Comparison of ENCODE assay signal across 23 cellular contexts in the genomic region with DNA sequence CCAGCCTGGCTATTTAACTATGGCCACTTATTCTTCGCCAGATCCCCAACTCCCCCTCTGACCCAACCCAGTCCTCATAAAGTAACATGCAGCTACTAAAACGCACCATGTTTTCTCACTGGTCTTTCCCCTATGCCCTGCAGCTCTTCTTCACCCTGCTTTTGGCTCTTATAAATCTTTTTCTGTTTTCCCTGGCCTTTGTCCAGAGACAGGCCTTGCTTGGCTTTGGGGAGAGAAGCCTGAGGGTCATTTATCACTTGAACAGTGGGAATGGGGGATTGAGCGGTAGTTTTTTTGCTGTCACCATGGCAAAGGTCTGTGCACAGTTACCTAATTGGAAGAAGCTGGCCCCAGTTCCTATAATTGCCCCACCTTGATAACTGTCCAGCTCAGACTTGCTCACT.
DNase-seq lines count a peak whose midpoint lies in the region; ATAC-seq, FAIRE-seq and TF ChIP-seq lines count a peak whose summit lies in the region.
"Had no signal": no experiment of that assay in that cellular context is flagged by ENCODE, and none has a peak within 500 bp of the region (broad histone marks: within the 10 kb centered on the region; RNA-seq: fewer than 3 reads in every experiment).

No MANE protein-coding gene starts in this region.

- DNase-seq in GM04503 (ENCODE audit: low read depth) = peak; percentile 13
- peak; percentile 69 for DNase-seq in astrocyte (ENCODE audit: low read depth)
- DNase-seq in globus pallidus (ENCODE audit: low spot score) = peak; percentile 6
- DNase-seq in ACHN = no peak
- DNase-seq in BE2C = no peak
- DNase-seq: activated CD8-positive, alpha-beta T cell treated with anti-CD3 and anti-CD28 coated beads for 36 hours; activated T-cell treated with anti-CD3 and anti-CD28 coated beads, Interleukin-2, amount 50 U/mL, for 72 hours; Caco-2; esophagus squamous epithelium; hippocampal formation; kidney; NCI-H2081; NCI-H510A treated with DMSO at 0.1 percent for 48 hours; SHP77 treated with DMSO at 0.1 percent for 48 hours; stimulated activated CD4-positive, alpha-beta T cell treated with anti-CD3 and anti-CD28 coated beads, Interleukin-2, amount 100 ng/mL, for 48 hours had no signal

- peaks cover 19% of the 10 kb centered on the region for H3K4me1 Mint-ChIP-seq in astrocyte (ENCODE audit: low read depth, unreplicated experiment)

- no peaks in the 10 kb centered on the region for H3K27me3 ChIP-seq in astrocyte (ENCODE audit: insufficient read depth, low read length)
- no peaks in the 10 kb centered on the region for H3K27me3 ChIP-seq in rectal smooth muscle tissue (ENCODE audit: control insufficient read depth, insufficient read depth, low read length)
- H3K27me3 ChIP-seq in BE2C = no peaks in the 10 kb centered on the region
- H3K27me3 ChIP-seq: esophagus squamous epithelium, vagina had no signal

- H3K27ac Mint-ChIP-seq in astrocyte (ENCODE audit: unreplicated experiment) = no peak overlapping the region
- H3K27ac Mint-ChIP-seq: activated CD8-positive, alpha-beta T cell treated with anti-CD3 and anti-CD28 coated beads for 36 hours; activated naive CD8-positive, alpha-beta T cell; activated T-cell treated with anti-CD3 and anti-CD28 coated beads, Interleukin-2, amount 50 U/mL, for 72 hours had no signal

- H3K27me3 Mint-ChIP-seq in astrocyte (ENCODE audit: low read depth, unreplicated experiment) = peaks cover 2% of the 10 kb centered on the region
- H3K27me3 Mint-ChIP-seq: activated CD8-positive, alpha-beta T cell treated with anti-CD3 and anti-CD28 coated beads for 36 hours; activated naive CD8-positive, alpha-beta T cell had no signal

- no peaks in the 10 kb centered on the region for H3K36me3 Mint-ChIP-seq in astrocyte (ENCODE audit: low read depth, unreplicated experiment)

- FAIRE-seq in astrocyte (lab: Jason Lieb, UNC) = no peak
- FAIRE-seq: G401.6, GM12878, K562, kidney had no signal

- no peak for TF ChIP-seq CTCF in astrocyte (IDR thresholded peaks at IDR 0.05; ENCODE audit: insufficient read depth, low read depth, low read length)
- no peak for TF ChIP-seq CTCF in BE2C (IDR thresholded peaks at IDR 0.05; ENCODE audit: low read depth, low read length)

- no peaks in the 10 kb centered on the region for H3K9me3 Mint-ChIP-seq in astrocyte (ENCODE audit: unreplicated experiment)
- H3K9me3 Mint-ChIP-seq: activated CD8-positive, alpha-beta T cell treated with anti-CD3 and anti-CD28 coated beads for 36 hours; activated T-cell treated with anti-CD3 and anti-CD28 coated beads, Interleukin-2, amount 50 U/mL, for 72 hours had no signal

- no peak overlapping the region for H3K4me3 ChIP-seq in astrocyte (ENCODE audit: insufficient read depth, low read depth, low read length)
- no peak overlapping the region for H3K4me3 ChIP-seq in rectal smooth muscle tissue (ENCODE audit: low read length)
- H3K4me3 ChIP-seq in BE2C (ENCODE audit: low read depth, low read length) = no peak overlapping the region
- H3K4me3 ChIP-seq: esophagus squamous epithelium, GM12878, K562, vagina had no signal

- H3K4me2 ChIP-seq in astrocyte (ENCODE audit: low read length) = no peak overlapping the region

- H3K4me3 Mint-ChIP-seq in astrocyte (ENCODE audit: unreplicated experiment) = no peak overlapping the region
- H3K4me3 Mint-ChIP-seq: activated CD8-positive, alpha-beta T cell treated with anti-CD3 and anti-CD28 coated beads for 36 hours; activated naive CD8-positive, alpha-beta T cell; activated T-cell treated with anti-CD3 and anti-CD28 coated beads, Interleukin-2, amount 50 U/mL, for 72 hours had no signal

- ATAC-seq in GM19351 (IDR thresholded peaks at IDR 0.05; ENCODE audit: unreplicated experiment) = no peak
- ATAC-seq: activated CD8-positive, alpha-beta T cell treated with anti-CD3 and anti-CD28 coated beads for 36 hours; activated T-cell treated with anti-CD3 and anti-CD28 coated beads, Interleukin-2, amount 50 U/mL, for 72 hours; GM12878; K562 had no signal

- no peak overlapping the region for H3K9ac ChIP-seq in astrocyte (ENCODE audit: low read length)
- H3K9ac ChIP-seq in rectal smooth muscle tissue (ENCODE audit: low read length) = no peak overlapping the region

- H3K27ac ChIP-seq in astrocyte (ENCODE audit: low read depth, low read length) = no peak overlapping the region
- peak overlapping the region; percentile 56 for H3K27ac ChIP-seq in rectal smooth muscle tissue (ENCODE audit: low read depth, low read length)
- H3K27ac ChIP-seq: vagina, VCaP had no signal

- H3K9me3 ChIP-seq in astrocyte (ENCODE audit: insufficient read depth, low read depth, low read length) (no peaks in the 10 kb centered on the region), BE2C (no peaks in the 10 kb centered on the region)
- H3K9me3 ChIP-seq: Caco-2, esophagus squamous epithelium, vagina had no signal

- H3K4me1 ChIP-seq in astrocyte (ENCODE audit: insufficient read depth, low read length) (peaks cover 14% of the 10 kb centered on the region), rectal smooth muscle tissue (ENCODE audit: control insufficient read depth, insufficient read depth, low read length) (peaks cover 15% of the 10 kb centered on the region), BE2C (no peaks in the 10 kb centered on the region)
- H3K4me1 ChIP-seq: Caco-2 had no signal

- H4K20me1 ChIP-seq in astrocyte (ENCODE audit: insufficient read depth, low read length) = no peaks in the 10 kb centered on the region

- H3K36me3 ChIP-seq in astrocyte (ENCODE audit: insufficient read depth, low read length) (no peaks in the 10 kb centered on the region), rectal smooth muscle tissue (ENCODE audit: control insufficient read depth, insufficient read depth, low read length) (no peaks in the 10 kb centered on the region), BE2C (no peaks in the 10 kb centered on the region)
- H3K36me3 ChIP-seq: esophagus squamous epithelium, vagina had no signal

- no peaks in the 10 kb centered on the region for H3K79me2 ChIP-seq in astrocyte (ENCODE audit: insufficient read depth, low read length)

- in situ Hi-C loops in ACHN (cut with HindIII; ENCODE audit: low pct_ligation_motif_present, low pct_unique_long_range_greater_than_20kb, low sequenced_read_pairs) = no loop called here

- no peak overlapping the region for H2AFZ ChIP-seq in astrocyte (ENCODE audit: low read depth, low read length)

Comparison
In these comparisons a context has a peak if more than half of its experiments do, and no peak if none do; other contexts are left out.
1. DNase-seq: peak in GM04503 (single experiment), astrocyte (single experiment) and globus pallidus (single experiment); none in ACHN (single experiment) and BE2C (single experiment).